ENCODE assay signal across 9 cellular contexts in genomic region chr20:63829598-63829942, GRCh38. TPM values are rescaled to one million over a fixed set of nuclear protein-coding genes. Genes with fewer than 3 reads are reported as not detected.
A peak's percentile ranks its signal among the peaks of the same experiment; 100 is the strongest.
DNase-seq lines count a peak whose midpoint lies in the region; ATAC-seq and TF ChIP-seq lines count a peak whose summit lies in the region.
"Had no signal": no experiment of that assay in that cellular context is flagged by ENCODE, and none has a peak within 500 bp of the region (broad histone marks: within the 10 kb centered on the region; RNA-seq: fewer than 3 reads in every experiment).

No MANE protein-coding gene starts in this region.

- no peaks in the 10 kb centered on the region for H4K20me1 ChIP-seq in OCI-LY1 (ENCODE audit: insufficient read depth, low read length)

- peaks cover 10% of the 10 kb centered on the region for H3K4me1 ChIP-seq in CD4-positive, alpha-beta memory T cell (ENCODE audit: insufficient read depth, low read length)
- H3K4me1 ChIP-seq in OCI-LY1 (ENCODE audit: insufficient read depth, low read length, severe bottlenecking) (peaks cover 5% of the 10 kb centered on the region), endodermal cell (ENCODE audit: control insufficient read depth, insufficient read depth, low read length) (peaks cover 7% of the 10 kb centered on the region), neuron (ENCODE audit: insufficient read depth, low read length) (peaks cover 32% of the 10 kb centered on the region)

- H3K27ac ChIP-seq in CD4-positive, alpha-beta memory T cell (ENCODE audit: low read depth, low read length): no peak overlapping the region
- H3K27ac ChIP-seq in OCI-LY1 (ENCODE audit: low read depth, low read length, poor library complexity, severe bottlenecking) (no peak overlapping the region), endodermal cell (ENCODE audit: low read depth, low read length) (no peak overlapping the region)

- CTCF ChIA-PET in CD4-positive, alpha-beta memory T cell (lab: Charles Lee; ENCODE audit: partially characterized antibody): no interaction called here

- TF ChIP-seq CTCF in OCI-LY1 (IDR thresholded peaks at IDR 0.05; ENCODE audit: low read length): no peak
- TF ChIP-seq CTCF in endodermal cell (conservative IDR thresholded peaks at IDR 0.05): no peak
- TF ChIP-seq CTCF in GM10266 (IDR thresholded peaks at IDR 0.05; ENCODE audit: control insufficient read depth, insufficient read depth, low read depth, missing control alignments): no peak

- intact Hi-C loops in CD4-positive, alpha-beta memory T cell (cut with micrococcal nuclease): no loop called here

- H3K4me3 Mint-ChIP-seq in CD4-positive, alpha-beta memory T cell: peak overlapping the region; percentile 84 to 93 (median 90)
- H3K4me3 Mint-ChIP-seq in endodermal cell: peak overlapping the region; percentile 62

- peak overlapping the region in 3 of 7 donors; percentile 1 to 67 (median 63) for H3K27ac Mint-ChIP-seq in CD4-positive, alpha-beta memory T cell
- no peak overlapping the region for H3K27ac Mint-ChIP-seq in endodermal cell

- peaks cover 31% of the 10 kb centered on the region for H3K27me3 ChIP-seq in CD4-positive, alpha-beta memory T cell (ENCODE audit: insufficient read depth, low read length)
- H3K27me3 ChIP-seq in OCI-LY1 (ENCODE audit: insufficient read depth, low read length) (peaks cover 12% of the 10 kb centered on the region), endodermal cell (ENCODE audit: control insufficient read depth, insufficient read depth, low read length, poor library complexity, severe bottlenecking) (peaks cover 9% of the 10 kb centered on the region), neuron (ENCODE audit: insufficient read depth, low read length) (no peaks in the 10 kb centered on the region)

- H3K36me3 ChIP-seq in CD4-positive, alpha-beta memory T cell (ENCODE audit: insufficient read depth, low read length): no peaks in the 10 kb centered on the region
- H3K36me3 ChIP-seq in OCI-LY1 (ENCODE audit: insufficient read depth, low read length) (no peaks in the 10 kb centered on the region), endodermal cell (ENCODE audit: control insufficient read depth, insufficient read depth, low read length) (no peaks in the 10 kb centered on the region), neuron (ENCODE audit: insufficient read depth, low read length) (no peaks in the 10 kb centered on the region)

- peaks cover 2 to 4% of the 10 kb centered on the region in 2 donors for H3K36me3 Mint-ChIP-seq in CD4-positive, alpha-beta memory T cell
- H3K36me3 Mint-ChIP-seq in endodermal cell (ENCODE audit: low read depth): no peaks in the 10 kb centered on the region

- H3F3A ChIP-seq in OCI-LY1 (ENCODE audit: insufficient read depth, low read length): no peaks in the 10 kb centered on the region

- peak overlapping the region in 1 of 2 donors; percentile 57 for H3K4me3 ChIP-seq in CD4-positive, alpha-beta memory T cell (ENCODE audit: low read length in 2 of 2)
- H3K4me3 ChIP-seq in OCI-LY1 (ENCODE audit: low read depth, low read length, poor library complexity, severe bottlenecking) (peak overlapping the region; percentile 15), endodermal cell (ENCODE audit: low read length) (peak overlapping the region; percentile 85), neuron (ENCODE audit: low read length) (peak overlapping the region; percentile 83)

- no peaks in the 10 kb centered on the region for H3K9me3 ChIP-seq in CD4-positive, alpha-beta memory T cell (ENCODE audit: control insufficient read depth in 1 of 2, low read length in 2 of 2)
- H3K9me3 ChIP-seq in OCI-LY1 (ENCODE audit: low read length) (no peaks in the 10 kb centered on the region), endodermal cell (ENCODE audit: control insufficient read depth, low read length) (no peaks in the 10 kb centered on the region), neuron (ENCODE audit: low read length) (no peaks in the 10 kb centered on the region)

- peak overlapping the region; percentile 53 for H3K4me2 ChIP-seq in OCI-LY1 (ENCODE audit: low read length)

- peaks cover 34 to 36% of the 10 kb centered on the region in 2 donors for H3K27me3 Mint-ChIP-seq in CD4-positive, alpha-beta memory T cell
- H3K27me3 Mint-ChIP-seq in endodermal cell (ENCODE audit: insufficient read depth): peaks cover 32% of the 10 kb centered on the region

- H3K79me2 ChIP-seq in OCI-LY1 (ENCODE audit: insufficient read depth, low read length): no peaks in the 10 kb centered on the region

- POLR2A ChIA-PET in CD4-positive, alpha-beta memory T cell (lab: Charles Lee; ENCODE audit: partially characterized antibody): no interaction called here

- H3K9me2 ChIP-seq in OCI-LY1 (ENCODE audit: low read depth, low read length): no peaks in the 10 kb centered on the region

- peaks cover 8 to 11% (median 10%) of the 10 kb centered on the region in 4 donors for H3K4me1 Mint-ChIP-seq in CD4-positive, alpha-beta memory T cell
- H3K4me1 Mint-ChIP-seq in endodermal cell: peaks cover 30% of the 10 kb centered on the region

- no peak for DNase-seq in CD4-positive, alpha-beta memory T cell
- DNase-seq in endodermal cell: no peak
- DNase-seq in GM10266 (ENCODE audit: extremely low spot score): no peak
- no peak for DNase-seq in LoVo (ENCODE audit: low spot score)
- no peak for DNase-seq in cortex of kidney (lab: John Stamatoyannopoulos, UW)

- no peak for ATAC-seq in HG03039 (IDR thresholded peaks at IDR 0.05; ENCODE audit: unreplicated experiment)

- H3K9ac ChIP-seq in OCI-LY1 (ENCODE audit: low read length) (no peak overlapping the region), endodermal cell (ENCODE audit: extremely low read depth, low read length, poor library complexity, severe bottlenecking) (no peak overlapping the region)

- H2AFZ ChIP-seq in OCI-LY1 (ENCODE audit: low read length) (no peak overlapping the region), neuron (ENCODE audit: low read depth, low read length) (peak overlapping the region; percentile 75)

- peaks cover 0 to 3% (median 0%) of the 10 kb centered on the region in 8 donors for H3K9me3 Mint-ChIP-seq in CD4-positive, alpha-beta memory T cell
- H3K9me3 Mint-ChIP-seq in endodermal cell: no peaks in the 10 kb centered on the region

- WGBS in endodermal cell (ENCODE audit: insufficient coverage in 1 of 2, insufficient read length in 1 of 2), 2 experiments: 18 to 19% methylated on average over 6 to 10 of the region's 10 CpGs

RNA-seq across cellular contexts. Expression of gene ZBTB46, which starts 1.5 kb away (rescaled TPM):
- under 1 TPM; 0.28 to 0.87 TPM for total RNA-seq in CD4-positive, alpha-beta memory T cell
- under 1 TPM in 1 of 2 donors, not detected in 1; 0.09 TPM for polyA plus RNA-seq in CD4-positive, alpha-beta memory T cell
- total RNA-seq in endodermal cell: 10 to 100 TPM; 24.9 to 25.9 TPM
- 8.4 TPM for polyA plus RNA-seq in endodermal cell (2013, experiment 1 of 2)
- 7.5 TPM for polyA plus RNA-seq in endodermal cell (2013, experiment 2 of 2)

RNA-seq across cellular contexts. Expression of gene ABHD16B, which starts 31.7 kb away (rescaled TPM):
- not detected for total RNA-seq in CD4-positive, alpha-beta memory T cell
- polyA plus RNA-seq in CD4-positive, alpha-beta memory T cell: not detected
- not detected for total RNA-seq in endodermal cell
- polyA plus RNA-seq in endodermal cell (2013, experiment 1 of 2): not detected
- polyA plus RNA-seq in endodermal cell (2013, experiment 2 of 2): not detected
- total RNA-seq: temporal lobe had no signal

RNA-seq across cellular contexts. Expression of gene TPD52L2, which starts 35.5 kb away (rescaled TPM):
- total RNA-seq in CD4-positive, alpha-beta memory T cell: 10 to 100 TPM; 44.4 to 44.9 TPM
- 10 to 100 TPM; 66.4 to 76.1 TPM for polyA plus RNA-seq in CD4-positive, alpha-beta memory T cell
- 10 to 100 TPM; 68.3 to 85.2 TPM for total RNA-seq in endodermal cell
- 68.0 TPM for polyA plus RNA-seq in endodermal cell (2013, experiment 1 of 2)
- polyA plus RNA-seq in endodermal cell (2013, experiment 2 of 2): 64.1 TPM

Comparison
In these comparisons a context has a peak if more than half of its experiments do, and no peak if none do; other contexts are left out.
1. RNA of gene ZBTB46, which starts 1.5 kb away (total RNA-seq): 24.9 to 25.9 TPM in endodermal cell; 0.28 to 0.87 TPM in CD4-positive, alpha-beta memory T cell; every median in the first group is over 10 times any median in the second.